Comparison of ENCODE assay signal across 1 cellular context in genomic region chr12:116385486-116386217, GRCh38.
TF ChIP-seq lines count a peak whose summit lies in the region.

No MANE protein-coding gene starts in this region.

TF ChIP-seq in liver, 16 proteins besides CTCF, POLR2A, EP300 and RAD21 (continued from another document):
- TF ChIP-seq ZBTB33 (IDR thresholded peaks at IDR 0.05) (peak; percentile 73), HNF4G (IDR thresholded peaks at IDR 0.05) (peak; percentile 53), SP1 (IDR thresholded peaks at IDR 0.05) (peak; percentile 90), FOXA1 (IDR thresholded peaks at IDR 0.05) (peak; percentile 42), EGR1 (IDR thresholded peaks at IDR 0.05; ENCODE audit: low read depth in 2 of 2) (peak; percentile 75 to 98), MAX (IDR thresholded peaks at IDR 0.05) (peak; percentile 100), GABPA (IDR thresholded peaks at IDR 0.05 in 1 of 2, conservative IDR thresholded peaks at IDR 0.05 in 1 of 2) (peak in 1 of 2 donors; percentile 40), REST (IDR thresholded peaks at IDR 0.05) (peak; percentile 26), YY1 (IDR thresholded peaks at IDR 0.05) (peak; percentile 69), NR2F2 (IDR thresholded peaks at IDR 0.05) (no peak), ATF3 (IDR thresholded peaks at IDR 0.05) (no peak), RXRA (IDR thresholded peaks at IDR 0.05) (peak; percentile 89 to 92), FOXA2 (IDR thresholded peaks at IDR 0.05) (peak; percentile 55)
